Comparison of ENCODE assay signal across 1 cellular context in the genomic region with DNA sequence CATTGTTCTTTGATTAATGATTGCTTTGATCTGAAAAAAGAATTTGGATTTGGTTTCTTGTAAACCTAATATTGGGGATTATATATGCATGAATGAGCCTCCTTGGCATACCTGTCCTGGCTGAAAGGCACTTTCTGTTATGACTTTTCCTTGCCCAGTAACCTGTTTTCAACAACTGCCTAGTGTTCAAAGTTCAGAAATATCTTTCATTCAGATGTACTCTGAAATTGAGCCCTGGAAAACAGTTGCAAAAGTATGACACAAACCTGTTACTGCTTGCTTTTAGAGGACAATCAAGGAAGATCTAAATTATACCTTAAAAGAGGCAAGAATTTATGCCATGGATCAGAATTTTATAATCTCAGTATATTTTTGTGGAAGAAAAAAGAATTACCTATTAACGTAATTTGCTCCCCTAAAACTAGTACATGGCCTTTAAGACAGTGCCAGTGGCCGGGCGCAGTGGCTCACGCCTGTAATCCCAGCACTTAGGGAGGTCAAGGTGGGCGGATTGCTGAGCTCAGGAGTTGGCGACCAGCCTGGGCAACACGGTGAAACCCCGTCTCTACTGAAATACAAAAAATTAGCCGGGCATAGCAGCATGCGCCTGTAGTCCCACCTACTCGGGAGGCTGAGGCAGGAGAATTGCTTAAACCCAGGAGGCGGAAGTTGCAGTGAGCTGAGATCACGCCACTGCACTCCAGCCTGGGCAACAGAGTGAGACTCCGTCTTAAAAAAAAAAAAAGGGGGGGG.
TF ChIP-seq lines count a peak whose summit lies in the region.

No MANE protein-coding gene starts in this region.

TF ChIP-seq in liver, 16 proteins besides CTCF, POLR2A, EP300 and RAD21 (continued from another document):
- TF ChIP-seq, protein P1, sequence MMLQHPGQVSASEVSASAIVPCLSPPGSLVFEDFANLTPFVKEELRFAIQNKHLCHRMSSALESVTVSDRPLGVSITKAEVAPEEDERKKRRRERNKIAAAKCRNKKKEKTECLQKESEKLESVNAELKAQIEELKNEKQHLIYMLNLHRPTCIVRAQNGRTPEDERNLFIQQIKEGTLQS (IDR thresholded peaks at IDR 0.05) = peak; percentile 19
